Comparison of ENCODE assay signal across 1 cellular context in the genomic region with DNA sequence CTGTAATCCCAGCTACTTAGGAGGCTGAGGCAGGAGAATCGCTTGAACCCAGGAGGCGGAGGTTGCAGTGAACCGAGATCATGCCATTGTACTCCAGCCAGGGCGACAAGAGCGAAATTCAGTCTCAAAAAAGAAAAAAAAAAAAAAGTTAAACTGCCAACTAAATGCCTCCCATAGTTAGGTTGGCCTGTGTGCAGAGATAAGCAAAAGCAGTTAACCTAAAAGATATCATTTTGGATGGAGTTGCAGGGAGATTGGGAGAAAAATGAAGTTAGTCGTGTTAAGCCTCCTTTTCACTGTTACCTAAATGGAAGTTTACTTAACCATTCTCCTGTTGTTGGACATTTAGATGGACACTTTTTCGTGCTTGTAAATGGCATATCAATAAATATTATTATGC.
TF ChIP-seq lines count a peak whose summit lies in the region.

No MANE protein-coding gene starts in this region.

TF ChIP-seq in K562, 482 proteins besides CTCF, POLR2A, EP300 and RAD21:
- TF ChIP-seq RCOR1 (IDR thresholded peaks at IDR 0.05; ENCODE audit: borderline replicate concordance in 1 of 2, low read depth in 2 of 2, low read length in 2 of 2) (peak in 1 of 2 experiments; percentile 12; a peak in 1 of 4 replicates), CBFA2T3 (IDR thresholded peaks at IDR 0.05) (peak; percentile 63), MTA2 (IDR thresholded peaks at IDR 0.05; ENCODE audit: low read depth) (peak; percentile 38; the same call in 1 of the 2 replicates), TEAD4 (IDR thresholded peaks at IDR 0.05; ENCODE audit: low read length) (peak; percentile 38; the same call in 1 of the 2 replicates), TEAD4 (CRISPR knock-in tag; IDR thresholded peaks at IDR 0.05; ENCODE audit: borderline replicate concordance) (no peak), TCF3 (CRISPR knock-in tag; IDR thresholded peaks at IDR 0.05) (peak; percentile 71), SMARCA4 (IDR thresholded peaks at IDR 0.05) (0 out of 2 replicates have a peak, but pooled peaks have one; percentile 22), ARID1B (IDR thresholded peaks at IDR 0.05) (peak; percentile 69), ZNF384 (IDR thresholded peaks at IDR 0.05; ENCODE audit: low read depth, low read length) (peak; percentile 79), ZNF639 (CRISPR knock-in tag; conservative IDR thresholded peaks at IDR 0.05 in 1 of 2, IDR thresholded peaks at IDR 0.05 in 1 of 2) (no peak), ZSCAN32 (CRISPR knock-in tag; IDR thresholded peaks at IDR 0.05) (no peak), TAL1 (IDR thresholded peaks at IDR 0.05) (peak; percentile 42), HMBOX1 (IDR thresholded peaks at IDR 0.05) (peak; percentile 89), CBFA2T2 (conservative IDR thresholded peaks at IDR 0.05) (peak; percentile 33), RFX7 (CRISPR knock-in tag; IDR thresholded peaks at IDR 0.05) (no peak), DDX20 (tag; IDR thresholded peaks at IDR 0.05; ENCODE audit: low read depth) (no peak)
- TF ChIP-seq, protein P1, sequence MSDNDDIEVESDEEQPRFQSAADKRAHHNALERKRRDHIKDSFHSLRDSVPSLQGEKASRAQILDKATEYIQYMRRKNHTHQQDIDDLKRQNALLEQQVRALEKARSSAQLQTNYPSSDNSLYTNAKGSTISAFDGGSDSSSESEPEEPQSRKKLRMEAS (CRISPR knock-in tag; IDR thresholded peaks at IDR 0.05), result no peak
